ENCODE assay signal across 8 cellular contexts in genomic region chr9:128828719-128829452, GRCh38. TPM values are rescaled to one million over a fixed set of nuclear protein-coding genes. Genes with fewer than 3 reads are reported as not detected.
DNase-seq lines count a peak whose midpoint lies in the region; ATAC-seq, FAIRE-seq and TF ChIP-seq lines count a peak whose summit lies in the region.

No MANE protein-coding gene starts in this region.

- TF ChIP-seq EP300 in HepG2 (IDR thresholded peaks at IDR 0.05; ENCODE audit: low read depth in 2 of 2, low read length in 2 of 2) = no peak
- no peak for TF ChIP-seq EP300 in HepG2 (CRISPR knock-in tag; IDR thresholded peaks at IDR 0.05; ENCODE audit: borderline replicate concordance)
- no peak for TF ChIP-seq EP300 in transverse colon (IDR thresholded peaks at IDR 0.05; ENCODE audit: low read depth)

- H3K9ac ChIP-seq in HepG2 (ENCODE audit: insufficient read depth, low read depth, low read length) = peak overlapping the region; percentile 81

- intact Hi-C loops in HepG2 (cut with micrococcal nuclease; ENCODE audit: unreplicated experiment) = no loop called here
- intact Hi-C loops in transverse colon (cut with DNase I; ENCODE audit: low total_unique reads) = no loop called here

- peaks cover 14% of the 10 kb centered on the region for H3K36me3 ChIP-seq in CD8-positive, alpha-beta memory T cell (ENCODE audit: insufficient read depth, low read length)
- H3K36me3 ChIP-seq in HepG2 (replicated peaks in 1 of 2; ENCODE audit: control insufficient read depth in 1 of 2, insufficient read depth in 2 of 2, low read length in 2 of 2) (peaks cover 15 to 42% of the 10 kb centered on the region in 2 experiments; a peak in 4 of 5 replicates), transverse colon (no peaks in the 10 kb centered on the region)

- CTCF ChIA-PET in CD8-positive, alpha-beta memory T cell (lab: Charles Lee) = interaction anchor here (0.6 to 2.5 kb wide), 3 partner anchors 10 to 191 kb away, joined by 3 to 28 read pairs (median 3); partner anchors contain the start of gene ENDOG
- CTCF ChIA-PET in HepG2 (lab: Yijun Ruan, JAX; ENCODE audit: low intra/inter-chr PET ratio, low total read pairs) = no interaction called here

- H3K4me3 Mint-ChIP-seq in CD8-positive, alpha-beta memory T cell = peak overlapping the region; percentile 91 to 99 (median 93)
- H3K4me3 Mint-ChIP-seq in activated naive CD8-positive, alpha-beta T cell treated with anti-CD3 and anti-CD28 coated beads, Interleukin-2, amount 50 U/mL, for 24 hours = peak overlapping the region; percentile 98

- peaks cover 0 to 57% (median 0%) of the 10 kb centered on the region in 3 donors for H3K36me3 Mint-ChIP-seq in CD8-positive, alpha-beta memory T cell
- H3K36me3 Mint-ChIP-seq in activated naive CD8-positive, alpha-beta T cell treated with anti-CD3 and anti-CD28 coated beads, Interleukin-2, amount 50 U/mL, for 24 hours (ENCODE audit: low read depth) = peaks cover 23% of the 10 kb centered on the region

- H2AFZ ChIP-seq in HepG2 (ENCODE audit: low read length) = no peak overlapping the region

- H3K27me3 ChIP-seq in CD8-positive, alpha-beta memory T cell (ENCODE audit: insufficient read depth, low read length, poor library complexity, severe bottlenecking) = no peaks in the 10 kb centered on the region
- H3K27me3 ChIP-seq in HepG2 (ENCODE audit: control insufficient read depth in 1 of 2, insufficient read depth in 2 of 2, low read length in 2 of 2) (no peaks in the 10 kb centered on the region), transverse colon (no peaks in the 10 kb centered on the region)

- peak overlapping the region; percentile 62 to 96 (median 91) for H3K27ac Mint-ChIP-seq in CD8-positive, alpha-beta memory T cell
- peak overlapping the region; percentile 95 for H3K27ac Mint-ChIP-seq in activated naive CD8-positive, alpha-beta T cell treated with anti-CD3 and anti-CD28 coated beads, Interleukin-2, amount 50 U/mL, for 24 hours

- peak overlapping the region; percentile 67 for H3K27ac ChIP-seq in CD8-positive, alpha-beta memory T cell (ENCODE audit: low read depth, low read length)
- peak overlapping the region; percentile 66 for H3K27ac ChIP-seq in HepG2 (ENCODE audit: extremely low read length, insufficient read depth, low read length)
- peak overlapping the region; percentile 72 to 88 (median 84) for H3K27ac ChIP-seq in transverse colon

- in situ Hi-C loops in HepG2 (cut with HindIII; ENCODE audit: extremely low pct_ligation_motif_present, low pct_unique_long_range_greater_than_20kb) = no loop called here
- in situ Hi-C loops in transverse colon (cut with MboI; ENCODE audit: low pct_ligation_motif_present in 1 of 4, low pct_unique_long_range_greater_than_20kb in 1 of 4, low sequenced_read_pairs in 3 of 4) = no loop called here

- H4K20me1 ChIP-seq in HepG2 (ENCODE audit: insufficient read depth, low read length) = no peaks in the 10 kb centered on the region

- peak overlapping the region; percentile 94 for H3K4me3 ChIP-seq in CD8-positive, alpha-beta memory T cell (ENCODE audit: low read length)
- H3K4me3 ChIP-seq in HepG2 (replicated peaks in 1 of 3; ENCODE audit: insufficient read depth in 1 of 3, low read depth in 2 of 3, low read length in 3 of 3) (peak overlapping the region; percentile 75 to 86 (median 78)), transverse colon (peak overlapping the region; percentile 78 to 92 (median 89))

- ATAC-seq in HG02642 (IDR thresholded peaks at IDR 0.05; ENCODE audit: poor library complexity, unreplicated experiment) = peak; percentile 5
- ATAC-seq in activated naive CD8-positive, alpha-beta T cell treated with anti-CD3 and anti-CD28 coated beads, Interleukin-2, amount 50 U/mL, for 24 hours = no peak
- ATAC-seq in HepG2 = peak; percentile 16

- peak; percentile 6; the same call in 1 of the 2 replicates for TF ChIP-seq CTCF in HepG2 (CRISPR knock-in tag; IDR thresholded peaks at IDR 0.05)
- no peak for TF ChIP-seq CTCF in transverse colon (IDR thresholded peaks at IDR 0.05)

- DNase-seq in CD8-positive, alpha-beta memory T cell = no peak
- DNase-seq in activated naive CD8-positive, alpha-beta T cell treated with anti-CD3 and anti-CD28 coated beads, Interleukin-2, amount 50 U/mL, for 24 hours = no peak
- DNase-seq in HepG2 (ENCODE audit: low spot score) (no peak), transverse colon (no peak), RPMI8226 (no peak), middle frontal gyrus (ENCODE audit: extremely low spot score, low spot score) (no peak)
- no peak for DNase-seq in activated CD8-positive, alpha-beta memory T cell treated with anti-CD3 and anti-CD28 coated beads, Interleukin-2, amount 50 U/mL, for 4 hours

- no peak for FAIRE-seq in HepG2 (lab: Jason Lieb, UNC)

- no peak for TF ChIP-seq POLR2A in HepG2 (IDR thresholded peaks at IDR 0.05; ENCODE audit: insufficient read depth in 1 of 2, low read depth in 2 of 2, low read length in 2 of 2)
- TF ChIP-seq POLR2A in transverse colon (IDR thresholded peaks at IDR 0.05) = no peak

- TSS peak; percentile 51 for BruUV-seq in HepG2 (replicated peaks; lab: Mats Ljungman, UMichigan)

- POLR2A ChIA-PET in CD8-positive, alpha-beta memory T cell (lab: Charles Lee) = interaction anchor here (2.5 kb wide), 1 partner anchor 10 kb away, joined by 39 read pairs; the partner anchor contains the start of gene ENDOG
- POLR2A ChIA-PET in HepG2 (lab: Yijun Ruan, JAX) = interaction anchor here (1.0 to 2.0 kb wide), 12 partner anchors 10 to 252 kb away, joined by 3 to 46 read pairs (median 6); partner anchors contain the start of genes DOLPP1, ENDOG, NUP188 and SET

- TF ChIP-seq RAD21 in HepG2 (CRISPR knock-in tag; IDR thresholded peaks at IDR 0.05) = no peak

- peaks cover 17% of the 10 kb centered on the region for H3K4me1 ChIP-seq in CD8-positive, alpha-beta memory T cell (ENCODE audit: insufficient read depth, low read length)
- H3K4me1 ChIP-seq in HepG2 (ENCODE audit: insufficient read depth, low read length) = peaks cover 30% of the 10 kb centered on the region
- H3K4me1 ChIP-seq in transverse colon = peaks cover 6 to 18% (median 14%) of the 10 kb centered on the region in 4 donors

- peaks cover 10% of the 10 kb centered on the region for H3K79me2 ChIP-seq in HepG2 (ENCODE audit: insufficient read depth, low read length)

- peak overlapping the region; percentile 84 for H3K4me2 ChIP-seq in HepG2 (ENCODE audit: low read depth, low read length)

- no peaks in the 10 kb centered on the region for H3K9me3 Mint-ChIP-seq in CD8-positive, alpha-beta memory T cell
- no peaks in the 10 kb centered on the region for H3K9me3 Mint-ChIP-seq in activated naive CD8-positive, alpha-beta T cell treated with anti-CD3 and anti-CD28 coated beads, Interleukin-2, amount 50 U/mL, for 24 hours

- H3K9me3 ChIP-seq in CD8-positive, alpha-beta memory T cell (ENCODE audit: low read length) = no peaks in the 10 kb centered on the region
- H3K9me3 ChIP-seq in HepG2 (ENCODE audit: low read length) = no peaks in the 10 kb centered on the region
- H3K9me3 ChIP-seq in transverse colon = no peaks in the 10 kb centered on the region

- WGBS in HepG2 (ENCODE audit: low lambda C conversion rate) = 35% methylated on average over 18 of the region's 18 CpGs
- WGBS in transverse colon (ENCODE audit: low coverage in 1 of 2), 2 donors = 34 to 92% methylated on average over 6 to 18 of the region's 18 CpGs

- peaks cover 20 to 24% (median 21%) of the 10 kb centered on the region in 3 donors for H3K4me1 Mint-ChIP-seq in CD8-positive, alpha-beta memory T cell
- peaks cover 21% of the 10 kb centered on the region for H3K4me1 Mint-ChIP-seq in activated naive CD8-positive, alpha-beta T cell treated with anti-CD3 and anti-CD28 coated beads, Interleukin-2, amount 50 U/mL, for 24 hours

- H3K27me3 Mint-ChIP-seq in CD8-positive, alpha-beta memory T cell = peaks cover 0 to 6% of the 10 kb centered on the region in 2 donors
- no peaks in the 10 kb centered on the region for H3K27me3 Mint-ChIP-seq in activated naive CD8-positive, alpha-beta T cell treated with anti-CD3 and anti-CD28 coated beads, Interleukin-2, amount 50 U/mL, for 24 hours

RNA-seq across cellular contexts. Expression of gene SPOUT1, which starts 0.7 kb away (rescaled TPM):
- 100 to 1,000 TPM; 137 to 143 TPM for total RNA-seq in CD8-positive, alpha-beta memory T cell
- 77.3 TPM for polyA plus RNA-seq in CD8-positive, alpha-beta memory T cell
- 39.0 and 39.7 TPM in 2 replicates for total RNA-seq in HepG2 (2016; rRNA removed; fragmentation: Illumina TruSeq; extraction: Trizol)
- 23.3 and 28.0 TPM in 2 replicates for total RNA-seq in HepG2 (2016; cell fraction: cytosol; rRNA removed; fragmentation: Illumina TruSeq; extraction: Trizol; ENCODE audit: low read depth)
- total RNA-seq in HepG2 (2016; cell fraction: insoluble cytoplasmic fraction; rRNA removed; fragmentation: Illumina TruSeq; extraction: Trizol) = 32.9 and 42.5 TPM in 2 replicates
- total RNA-seq in HepG2 (2016; cell fraction: membrane; rRNA removed; fragmentation: Illumina TruSeq; extraction: Trizol) = 13.5 and 14.0 TPM in 2 replicates
- 19.1 and 26.6 TPM in 2 replicates for total RNA-seq in HepG2 (2016; cell fraction: nucleus; rRNA removed; fragmentation: Illumina TruSeq; extraction: Trizol)
- polyA plus RNA-seq in HepG2 (2011; rRNA removed) = 45.8 and 56.5 TPM in 2 replicates
- polyA plus RNA-seq in HepG2 (2011; cell fraction: cytosol; rRNA removed) = 13.7 and 19.1 TPM in 2 replicates
- polyA plus RNA-seq in HepG2 (2011; cell fraction: nucleus; rRNA removed) = 341 and 371 TPM in 2 replicates
- polyA plus RNA-seq in HepG2 (2012) = 21.0 and 38.5 TPM in 2 replicates
- polyA plus RNA-seq in HepG2 (2016; cell fraction: cytosol; fragmentation: Illumina TruSeq; extraction: Trizol; ENCODE audit: low read depth) = 6.7 and 8.9 TPM in 2 replicates
- polyA plus RNA-seq in HepG2 (2016; cell fraction: insoluble cytoplasmic fraction; fragmentation: Illumina TruSeq; extraction: Trizol; ENCODE audit: low read depth) = 46.4 and 46.6 TPM in 2 replicates
- 11.8 and 11.9 TPM in 2 replicates for polyA plus RNA-seq in HepG2 (2016; cell fraction: membrane; fragmentation: Illumina TruSeq; extraction: Trizol; ENCODE audit: low read depth)
- 77.1 and 80.1 TPM in 2 replicates for polyA plus RNA-seq in HepG2 (2016; cell fraction: nucleus; fragmentation: Illumina TruSeq; extraction: Trizol; ENCODE audit: insufficient read depth, low read depth)
- polyA minus RNA-seq in HepG2 (2011; rRNA and poly(A)+ RNA removed; ENCODE audit: low replicate concordance) = 84.6 and 145 TPM in 2 replicates
- polyA minus RNA-seq in HepG2 (2011; cell fraction: cytosol; rRNA and poly(A)+ RNA removed) = 7.4 and 11.6 TPM in 2 replicates
- 24.6 and 26.2 TPM in 2 replicates for polyA minus RNA-seq in HepG2 (2011; cell fraction: nucleus; rRNA and poly(A)+ RNA removed)
- 10 to 100 TPM; 19.5 to 48.3 (median 26.6) TPM for total RNA-seq in transverse colon

RNA-seq across cellular contexts. Expression of gene ENDOG, which starts 10.6 kb away (rescaled TPM):
- total RNA-seq in CD8-positive, alpha-beta memory T cell = 10 to 100 TPM; 22.3 to 23.3 TPM
- polyA plus RNA-seq in CD8-positive, alpha-beta memory T cell = 29.6 TPM
- 26.3 and 28.7 TPM in 2 replicates for total RNA-seq in HepG2 (2016; rRNA removed; fragmentation: Illumina TruSeq; extraction: Trizol)
- total RNA-seq in HepG2 (2016; cell fraction: cytosol; rRNA removed; fragmentation: Illumina TruSeq; extraction: Trizol; ENCODE audit: low read depth) = 6.7 and 7.2 TPM in 2 replicates
- total RNA-seq in HepG2 (2016; cell fraction: insoluble cytoplasmic fraction; rRNA removed; fragmentation: Illumina TruSeq; extraction: Trizol) = 27.5 and 28.8 TPM in 2 replicates
- 10.8 and 11.3 TPM in 2 replicates for total RNA-seq in HepG2 (2016; cell fraction: membrane; rRNA removed; fragmentation: Illumina TruSeq; extraction: Trizol)
- total RNA-seq in HepG2 (2016; cell fraction: nucleus; rRNA removed; fragmentation: Illumina TruSeq; extraction: Trizol) = 7.2 and 8.7 TPM in 2 replicates
- 28.8 and 31.5 TPM in 2 replicates for polyA plus RNA-seq in HepG2 (2011; rRNA removed)
- 27.0 and 54.5 TPM in 2 replicates for polyA plus RNA-seq in HepG2 (2011; cell fraction: cytosol; rRNA removed)
- 24.4 and 27.0 TPM in 2 replicates for polyA plus RNA-seq in HepG2 (2011; cell fraction: nucleus; rRNA removed)
- 8.6 and 10.1 TPM in 2 replicates for polyA plus RNA-seq in HepG2 (2012)
- polyA plus RNA-seq in HepG2 (2016; cell fraction: cytosol; fragmentation: Illumina TruSeq; extraction: Trizol; ENCODE audit: low read depth) = 6.3 and 7.3 TPM in 2 replicates
- polyA plus RNA-seq in HepG2 (2016; cell fraction: insoluble cytoplasmic fraction; fragmentation: Illumina TruSeq; extraction: Trizol; ENCODE audit: low read depth) = 25.1 and 28.1 TPM in 2 replicates
- 8.7 and 9.3 TPM in 2 replicates for polyA plus RNA-seq in HepG2 (2016; cell fraction: membrane; fragmentation: Illumina TruSeq; extraction: Trizol; ENCODE audit: low read depth)
- 15.7 and 17.2 TPM in 2 replicates for polyA plus RNA-seq in HepG2 (2016; cell fraction: nucleus; fragmentation: Illumina TruSeq; extraction: Trizol; ENCODE audit: insufficient read depth, low read depth)
- 33.6 and 37.4 TPM in 2 replicates for polyA minus RNA-seq in HepG2 (2011; rRNA and poly(A)+ RNA removed; ENCODE audit: low replicate concordance)
- polyA minus RNA-seq in HepG2 (2011; cell fraction: cytosol; rRNA and poly(A)+ RNA removed) = 12.2 and 15.3 TPM in 2 replicates
- 4.6 and 5.7 TPM in 2 replicates for polyA minus RNA-seq in HepG2 (2011; cell fraction: nucleus; rRNA and poly(A)+ RNA removed)
- total RNA-seq in transverse colon = 10 to 100 TPM; 29.7 to 83.0 (median 52.8) TPM

RNA-seq across cellular contexts. Expression of gene TBC1D13, which starts 41.8 kb away (rescaled TPM):
- 10 to 100 TPM; 23.0 to 24.6 TPM for total RNA-seq in CD8-positive, alpha-beta memory T cell
- polyA plus RNA-seq in CD8-positive, alpha-beta memory T cell = 36.8 TPM
- total RNA-seq in HepG2 (2016; rRNA removed; fragmentation: Illumina TruSeq; extraction: Trizol) = 17.9 and 18.4 TPM in 2 replicates
- total RNA-seq in HepG2 (2016; cell fraction: cytosol; rRNA removed; fragmentation: Illumina TruSeq; extraction: Trizol; ENCODE audit: low read depth) = 4.5 and 4.6 TPM in 2 replicates
- 14.1 and 19.9 TPM in 2 replicates for total RNA-seq in HepG2 (2016; cell fraction: insoluble cytoplasmic fraction; rRNA removed; fragmentation: Illumina TruSeq; extraction: Trizol)
- total RNA-seq in HepG2 (2016; cell fraction: membrane; rRNA removed; fragmentation: Illumina TruSeq; extraction: Trizol) = 16.9 and 17.6 TPM in 2 replicates
- total RNA-seq in HepG2 (2016; cell fraction: nucleus; rRNA removed; fragmentation: Illumina TruSeq; extraction: Trizol) = 10.2 and 11.5 TPM in 2 replicates
- 18.6 and 19.7 TPM in 2 replicates for polyA plus RNA-seq in HepG2 (2011; rRNA removed)
- polyA plus RNA-seq in HepG2 (2011; cell fraction: cytosol; rRNA removed) = 10.4 and 11.9 TPM in 2 replicates
- polyA plus RNA-seq in HepG2 (2011; cell fraction: nucleus; rRNA removed) = 17.0 and 19.7 TPM in 2 replicates
- 12.5 and 15.0 TPM in 2 replicates for polyA plus RNA-seq in HepG2 (2012)
- 4.3 and 4.4 TPM in 2 replicates for polyA plus RNA-seq in HepG2 (2016; cell fraction: cytosol; fragmentation: Illumina TruSeq; extraction: Trizol; ENCODE audit: low read depth)
- 18.1 and 21.0 TPM in 2 replicates for polyA plus RNA-seq in HepG2 (2016; cell fraction: insoluble cytoplasmic fraction; fragmentation: Illumina TruSeq; extraction: Trizol; ENCODE audit: low read depth)
- 14.5 and 15.5 TPM in 2 replicates for polyA plus RNA-seq in HepG2 (2016; cell fraction: membrane; fragmentation: Illumina TruSeq; extraction: Trizol; ENCODE audit: low read depth)
- 20.4 and 21.2 TPM in 2 replicates for polyA plus RNA-seq in HepG2 (2016; cell fraction: nucleus; fragmentation: Illumina TruSeq; extraction: Trizol; ENCODE audit: insufficient read depth, low read depth)
- polyA minus RNA-seq in HepG2 (2011; rRNA and poly(A)+ RNA removed; ENCODE audit: low replicate concordance) = 24.8 and 50.6 TPM in 2 replicates
- 4.6 and 8.1 TPM in 2 replicates for polyA minus RNA-seq in HepG2 (2011; cell fraction: cytosol; rRNA and poly(A)+ RNA removed)
- 7.9 and 9.4 TPM in 2 replicates for polyA minus RNA-seq in HepG2 (2011; cell fraction: nucleus; rRNA and poly(A)+ RNA removed)
- total RNA-seq in transverse colon = 100 to 1,000 TPM in 1 of 4 donors, 10 to 100 TPM in 2, 1 to 10 TPM in 1; 9.6 to 244 (median 21.6) TPM

RNA-seq across cellular contexts. Expression of gene KYAT1, which starts 52.9 kb away (rescaled TPM):
- 10 to 100 TPM in 1 of 2 experiments, 1 to 10 TPM in 1; 8.9 to 10.4 TPM for total RNA-seq in CD8-positive, alpha-beta memory T cell
- polyA plus RNA-seq in CD8-positive, alpha-beta memory T cell = 8.8 TPM
- 5.6 and 9.2 TPM in 2 replicates for total RNA-seq in HepG2 (2016; rRNA removed; fragmentation: Illumina TruSeq; extraction: Trizol)
- total RNA-seq in HepG2 (2016; cell fraction: cytosol; rRNA removed; fragmentation: Illumina TruSeq; extraction: Trizol; ENCODE audit: low read depth) = 2.0 and 2.8 TPM in 2 replicates
- 6.1 and 10.3 TPM in 2 replicates for total RNA-seq in HepG2 (2016; cell fraction: insoluble cytoplasmic fraction; rRNA removed; fragmentation: Illumina TruSeq; extraction: Trizol)
- 3.5 and 4.0 TPM in 2 replicates for total RNA-seq in HepG2 (2016; cell fraction: membrane; rRNA removed; fragmentation: Illumina TruSeq; extraction: Trizol)
- 13.5 and 14.4 TPM in 2 replicates for total RNA-seq in HepG2 (2016; cell fraction: nucleus; rRNA removed; fragmentation: Illumina TruSeq; extraction: Trizol)
- 46.5 and 58.4 TPM in 2 replicates for polyA plus RNA-seq in HepG2 (2011; rRNA removed)
- polyA plus RNA-seq in HepG2 (2011; cell fraction: cytosol; rRNA removed) = 22.3 and 28.7 TPM in 2 replicates
- 274 and 317 TPM in 2 replicates for polyA plus RNA-seq in HepG2 (2011; cell fraction: nucleus; rRNA removed)
- polyA plus RNA-seq in HepG2 (2012) = 22.3 and 32.9 TPM in 2 replicates
- 1.4 and 1.9 TPM in 2 replicates for polyA plus RNA-seq in HepG2 (2016; cell fraction: cytosol; fragmentation: Illumina TruSeq; extraction: Trizol; ENCODE audit: low read depth)
- 4.9 and 6.1 TPM in 2 replicates for polyA plus RNA-seq in HepG2 (2016; cell fraction: insoluble cytoplasmic fraction; fragmentation: Illumina TruSeq; extraction: Trizol; ENCODE audit: low read depth)
- polyA plus RNA-seq in HepG2 (2016; cell fraction: membrane; fragmentation: Illumina TruSeq; extraction: Trizol; ENCODE audit: low read depth) = 1.7 and 2.4 TPM in 2 replicates
- polyA plus RNA-seq in HepG2 (2016; cell fraction: nucleus; fragmentation: Illumina TruSeq; extraction: Trizol; ENCODE audit: insufficient read depth, low read depth) = 34.5 and 36.6 TPM in 2 replicates
- polyA minus RNA-seq in HepG2 (2011; rRNA and poly(A)+ RNA removed; ENCODE audit: low replicate concordance) = 38.2 and 47.2 TPM in 2 replicates
- polyA minus RNA-seq in HepG2 (2011; cell fraction: cytosol; rRNA and poly(A)+ RNA removed) = 9.3 and 15.4 TPM in 2 replicates
- polyA minus RNA-seq in HepG2 (2011; cell fraction: nucleus; rRNA and poly(A)+ RNA removed) = 48.0 and 50.7 TPM in 2 replicates
- 1 to 10 TPM in 2 of 4 donors, not detected in 2; 1.6 to 3.5 TPM for total RNA-seq in transverse colon

RNA-seq across cellular contexts. Expression of gene LRRC8A, which starts 53.0 kb away (rescaled TPM):
- total RNA-seq in CD8-positive, alpha-beta memory T cell = 10 to 100 TPM; 27.3 to 27.6 TPM
- 42.7 TPM for polyA plus RNA-seq in CD8-positive, alpha-beta memory T cell
- total RNA-seq in HepG2 (2016; rRNA removed; fragmentation: Illumina TruSeq; extraction: Trizol) = 10.0 and 16.1 TPM in 2 replicates
- total RNA-seq in HepG2 (2016; cell fraction: cytosol; rRNA removed; fragmentation: Illumina TruSeq; extraction: Trizol; ENCODE audit: low read depth) = 3.1 and 3.7 TPM in 2 replicates
- total RNA-seq in HepG2 (2016; cell fraction: insoluble cytoplasmic fraction; rRNA removed; fragmentation: Illumina TruSeq; extraction: Trizol) = 8.4 and 15.9 TPM in 2 replicates
- total RNA-seq in HepG2 (2016; cell fraction: membrane; rRNA removed; fragmentation: Illumina TruSeq; extraction: Trizol) = 12.4 and 13.1 TPM in 2 replicates
- total RNA-seq in HepG2 (2016; cell fraction: nucleus; rRNA removed; fragmentation: Illumina TruSeq; extraction: Trizol) = 13.9 and 14.0 TPM in 2 replicates
- polyA plus RNA-seq in HepG2 (2011; rRNA removed) = 40.6 and 44.8 TPM in 2 replicates
- polyA plus RNA-seq in HepG2 (2011; cell fraction: cytosol; rRNA removed) = 38.4 and 46.2 TPM in 2 replicates
- polyA plus RNA-seq in HepG2 (2011; cell fraction: nucleus; rRNA removed) = 29.0 and 30.1 TPM in 2 replicates
- 15.7 and 19.9 TPM in 2 replicates for polyA plus RNA-seq in HepG2 (2012)
- 2.4 and 2.7 TPM in 2 replicates for polyA plus RNA-seq in HepG2 (2016; cell fraction: cytosol; fragmentation: Illumina TruSeq; extraction: Trizol; ENCODE audit: low read depth)
- polyA plus RNA-seq in HepG2 (2016; cell fraction: insoluble cytoplasmic fraction; fragmentation: Illumina TruSeq; extraction: Trizol; ENCODE audit: low read depth) = 9.1 and 10.7 TPM in 2 replicates
- polyA plus RNA-seq in HepG2 (2016; cell fraction: membrane; fragmentation: Illumina TruSeq; extraction: Trizol; ENCODE audit: low read depth) = 9.0 and 9.9 TPM in 2 replicates
- polyA plus RNA-seq in HepG2 (2016; cell fraction: nucleus; fragmentation: Illumina TruSeq; extraction: Trizol; ENCODE audit: insufficient read depth, low read depth) = 19.9 and 20.5 TPM in 2 replicates
- 77.3 and 88.9 TPM in 2 replicates for polyA minus RNA-seq in HepG2 (2011; rRNA and poly(A)+ RNA removed; ENCODE audit: low replicate concordance)
- polyA minus RNA-seq in HepG2 (2011; cell fraction: cytosol; rRNA and poly(A)+ RNA removed) = 24.8 and 26.8 TPM in 2 replicates
- polyA minus RNA-seq in HepG2 (2011; cell fraction: nucleus; rRNA and poly(A)+ RNA removed) = 14.4 TPM in 2 replicates
- total RNA-seq in transverse colon = 100 to 1,000 TPM in 1 of 4 donors, 10 to 100 TPM in 3; 29.4 to 116 (median 35.5) TPM
